ENCODE assay signal across 12 cellular contexts in the genomic region with DNA sequence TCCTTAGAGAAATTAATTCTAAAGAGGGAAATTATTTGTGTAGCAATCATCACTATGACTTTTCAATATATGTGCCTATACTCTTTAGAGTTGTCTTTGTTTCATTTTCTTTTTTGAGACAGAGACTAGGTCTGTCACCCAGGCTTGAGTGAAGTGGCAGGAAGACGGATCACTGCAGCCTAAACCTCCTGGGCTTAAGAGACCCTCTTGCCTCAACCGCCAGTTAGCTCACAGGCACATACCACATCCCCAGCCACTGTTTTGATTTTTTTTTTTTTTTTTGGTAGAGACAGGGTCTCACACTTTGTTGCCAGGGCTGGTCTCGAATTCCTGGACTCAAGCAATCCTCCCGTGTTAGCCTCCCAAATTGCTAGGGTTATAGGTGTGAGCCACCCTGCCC. TPM values are rescaled to one million over a fixed set of nuclear protein-coding genes. Genes with fewer than 3 reads are reported as not detected.
DNase-seq lines count a peak whose midpoint lies in the region; ATAC-seq lines count a peak whose summit lies in the region.
"Had no signal": no experiment of that assay in that cellular context is flagged by ENCODE, and none has a peak within 500 bp of the region (broad histone marks: within the 10 kb centered on the region; RNA-seq: fewer than 3 reads in every experiment).

No MANE protein-coding gene starts in this region.

- H3K9me3 Mint-ChIP-seq in activated CD4-positive, alpha-beta memory T cell treated with anti-CD3 and anti-CD28 coated beads, Interleukin-2, amount 10 ng/mL, durations not matched to agents 7 days and 5 days: no peaks in the 10 kb centered on the region
- no peaks in the 10 kb centered on the region for H3K9me3 Mint-ChIP-seq in natural killer cell treated with Interleukin-12 subunit alpha and Interleukin-12 subunit beta and Interleukin-15 and Interleukin-18, amount 100 ng/mL, for 72 hours

- CTCF ChIA-PET in activated CD4-positive, alpha-beta memory T cell treated with anti-CD3 and anti-CD28 coated beads, Interleukin-2, amount 10 ng/mL, durations not matched to agents 7 days and 5 days (lab: Charles Lee): interaction anchor here (1.2 to 1.6 kb wide), 6 partner anchors 12 to 454 kb away, joined by 3 to 10 read pairs (median 4); partner anchors contain the start of gene YWHAQ

- peak overlapping the region; percentile 81 for H3K27ac Mint-ChIP-seq in activated CD4-positive, alpha-beta memory T cell treated with anti-CD3 and anti-CD28 coated beads, Interleukin-2, amount 10 ng/mL, durations not matched to agents 7 days and 5 days
- peak overlapping the region; percentile 71 to 84 for H3K27ac Mint-ChIP-seq in natural killer cell treated with Interleukin-12 subunit alpha and Interleukin-12 subunit beta and Interleukin-15 and Interleukin-18, amount 100 ng/mL, for 72 hours

- H3K36me3 Mint-ChIP-seq in activated CD4-positive, alpha-beta memory T cell treated with anti-CD3 and anti-CD28 coated beads, Interleukin-2, amount 10 ng/mL, durations not matched to agents 7 days and 5 days (ENCODE audit: low read depth): peaks cover 70% of the 10 kb centered on the region
- H3K36me3 Mint-ChIP-seq in natural killer cell treated with Interleukin-12 subunit alpha and Interleukin-12 subunit beta and Interleukin-15 and Interleukin-18, amount 100 ng/mL, for 72 hours: peaks cover 16% of the 10 kb centered on the region

- peak overlapping the region; percentile 50 for H3K4me3 Mint-ChIP-seq in activated CD4-positive, alpha-beta memory T cell treated with anti-CD3 and anti-CD28 coated beads, Interleukin-2, amount 10 ng/mL, durations not matched to agents 7 days and 5 days
- peak overlapping the region; percentile 48 for H3K4me3 Mint-ChIP-seq in natural killer cell treated with Interleukin-12 subunit alpha and Interleukin-12 subunit beta and Interleukin-15 and Interleukin-18, amount 100 ng/mL, for 72 hours

- H3K27me3 Mint-ChIP-seq in activated CD4-positive, alpha-beta memory T cell treated with anti-CD3 and anti-CD28 coated beads, Interleukin-2, amount 10 ng/mL, durations not matched to agents 7 days and 5 days: no peaks in the 10 kb centered on the region
- no peaks in the 10 kb centered on the region for H3K27me3 Mint-ChIP-seq in natural killer cell treated with Interleukin-12 subunit alpha and Interleukin-12 subunit beta and Interleukin-15 and Interleukin-18, amount 100 ng/mL, for 72 hours

- peaks cover 89% of the 10 kb centered on the region for H3K4me1 Mint-ChIP-seq in activated CD4-positive, alpha-beta memory T cell treated with anti-CD3 and anti-CD28 coated beads, Interleukin-2, amount 10 ng/mL, durations not matched to agents 7 days and 5 days
- peaks cover 78 to 95% of the 10 kb centered on the region in 2 donors for H3K4me1 Mint-ChIP-seq in natural killer cell treated with Interleukin-12 subunit alpha and Interleukin-12 subunit beta and Interleukin-15 and Interleukin-18, amount 100 ng/mL, for 72 hours (ENCODE audit: low read depth in 2 of 2)

- peak; percentile 83 for ATAC-seq in GM18498 (IDR thresholded peaks at IDR 0.05; ENCODE audit: unreplicated experiment)
- ATAC-seq in GM21786 (IDR thresholded peaks at IDR 0.05; ENCODE audit: unreplicated experiment): peak; percentile 86
- ATAC-seq in natural killer cell treated with Interleukin-12 subunit alpha and Interleukin-12 subunit beta and Interleukin-15 and Interleukin-18, amount 100 ng/mL, for 72 hours: peak; percentile 86 to 93
- ATAC-seq: left colon had no signal

- POLR2A ChIA-PET in activated CD4-positive, alpha-beta memory T cell treated with anti-CD3 and anti-CD28 coated beads, Interleukin-2, amount 10 ng/mL, durations not matched to agents 7 days and 5 days (lab: Charles Lee): interaction anchor here (0.5 to 5.5 kb wide), 14 partner anchors 10 to 424 kb away, joined by 3 to 48 read pairs (median 8); partner anchors contain the start of genes ADAM17 and YWHAQ

- peak; percentile 52 for DNase-seq in activated CD4-positive, alpha-beta memory T cell treated with anti-CD3 and anti-CD28 coated beads, Interleukin-2, amount 10 ng/mL, durations not matched to agents 7 days and 5 days
- no peak for DNase-seq in natural killer cell treated with Interleukin-12 subunit alpha and Interleukin-12 subunit beta and Interleukin-15 and Interleukin-18, amount 100 ng/mL, for 72 hours (ENCODE audit: low spot score)
- DNase-seq in CD1c-positive myeloid dendritic cell (ENCODE audit: extremely low spot score) (no peak), NCI-H128 (lab: John Stamatoyannopoulos, UW; ENCODE audit: unreplicated experiment) (no peak), NCI-H748 treated with DMSO at 0.1 percent for 48 hours (lab: John Stamatoyannopoulos, UW) (no peak)
- DNase-seq: foreskin keratinocyte, left colon, MV-4-11, NCI-H526 treated with DMSO at 0.1 percent for 48 hours, testis had no signal

RNA-seq across cellular contexts. Expression of gene YWHAQ, which starts 12.4 kb away (rescaled TPM):
- 100 to 1,000 TPM; 335 to 351 TPM for total RNA-seq in activated CD4-positive, alpha-beta memory T cell treated with anti-CD3 and anti-CD28 coated beads, Interleukin-2, amount 10 ng/mL, durations not matched to agents 7 days and 5 days
- total RNA-seq in natural killer cell treated with Interleukin-12 subunit alpha and Interleukin-12 subunit beta and Interleukin-15 and Interleukin-18, amount 100 ng/mL, for 72 hours: 100 to 1,000 TPM; 221 to 318 TPM
